9 cellular contexts compared by ENCODE assay signal in the genomic region with DNA sequence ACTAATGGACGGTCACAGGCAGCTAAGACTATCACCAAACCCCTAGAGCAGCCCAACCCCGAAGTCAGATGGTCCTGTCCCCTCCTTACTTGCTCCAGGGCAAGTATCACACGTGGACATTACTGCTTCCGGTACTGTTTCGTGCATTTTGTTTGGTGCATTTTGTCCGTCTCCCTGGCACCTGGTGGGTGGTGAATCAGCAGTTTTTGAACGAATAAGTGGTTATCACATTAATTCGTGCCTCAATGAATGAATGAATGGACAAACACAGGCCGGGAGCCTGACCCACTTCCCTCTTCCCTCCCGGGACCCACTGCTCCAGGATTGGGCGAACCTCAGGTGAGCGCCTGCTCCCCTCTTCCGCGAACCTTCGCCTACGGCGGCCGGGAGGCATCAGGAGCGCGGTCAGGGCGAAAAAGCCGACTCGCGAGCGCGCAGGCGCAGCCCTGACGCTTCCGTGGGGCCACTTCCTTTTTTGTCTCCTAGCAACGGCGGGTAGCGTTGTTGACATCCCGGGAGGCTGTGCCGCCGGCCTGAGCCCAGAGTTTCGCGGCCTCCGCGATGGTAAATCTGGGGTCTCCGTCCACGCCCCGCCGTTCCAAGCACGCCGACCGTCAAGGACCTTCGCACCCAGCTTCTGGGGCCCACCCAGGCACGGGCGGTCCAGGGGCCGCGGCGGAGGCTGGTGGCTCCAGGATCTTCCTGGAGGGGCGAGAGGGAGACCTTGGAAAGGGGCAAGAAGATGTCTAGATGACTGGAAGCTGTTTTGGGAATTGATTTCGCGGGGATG. TPM values are rescaled to one million over a fixed set of nuclear protein-coding genes. Genes with fewer than 3 reads are reported as not detected.
DNase-seq lines count a peak whose midpoint lies in the region; ATAC-seq and TF ChIP-seq lines count a peak whose summit lies in the region.
"Had no signal": no experiment of that assay in that cellular context is flagged by ENCODE, and none has a peak within 500 bp of the region (broad histone marks: within the 10 kb centered on the region; RNA-seq: fewer than 3 reads in every experiment).

A gene (plus strand): TSS at position 478 of the 790 bp plus-strand sequence. CDS start 84 bp downstream, at position 562.

- H3K27me3 Mint-ChIP-seq in naive thymus-derived CD8-positive, alpha-beta T cell = peaks cover 0 to 14% (median 5%) of the 10 kb centered on the region in 5 donors
- H3K27me3 Mint-ChIP-seq in stimulated activated memory B cell treated with anti-CD40 and anti-IgM and Interleukin-4, amounts not matched to agents 10 μg/mL and 1 μg/mL and 100 μg/mL, for 72 hours = peaks cover 13% of the 10 kb centered on the region

- peak within 1 kb of the TSS; percentile 50 to 73 for H3K4me3 ChIP-seq in Panc1 (ENCODE audit: low read depth in 2 of 2, low read length in 2 of 2)
- peak within 1 kb of the TSS; percentile 77 for H3K4me3 ChIP-seq in fibroblast of pulmonary artery (replicated peaks; ENCODE audit: low read depth, low read length)

- CTCF ChIA-PET in Panc1 (lab: Charles Lee) = no interaction called here

- no peaks in the 10 kb centered on the region for H3K27me3 ChIP-seq in Panc1 (ENCODE audit: control insufficient read depth, insufficient read depth, low read length)

- peak within 1 kb of the TSS; percentile 70 for H3K27ac ChIP-seq in Panc1 (ENCODE audit: low read length)

- H3K9me3 ChIP-seq in Panc1 (ENCODE audit: control insufficient read depth, insufficient read depth, low read depth, low read length) = no peaks in the 10 kb centered on the region

- BruUV-seq in Panc1 (replicated peaks; lab: Mats Ljungman, UMichigan) = no TSS peak

- TF ChIP-seq CTCF in Panc1 (IDR thresholded peaks at IDR 0.05) (no peak), fibroblast of pulmonary artery (IDR thresholded peaks at IDR 0.05; ENCODE audit: low read length, missing control alignments) (no peak)

- no peaks in the 10 kb centered on the region for H3K36me3 ChIP-seq in Panc1 (ENCODE audit: control insufficient read depth, insufficient read depth, low read length)

- H3K36me3 Mint-ChIP-seq in naive thymus-derived CD8-positive, alpha-beta T cell = peaks cover 0 to 3% (median 0%) of the 10 kb centered on the region in 3 donors
- H3K36me3 Mint-ChIP-seq in stimulated activated memory B cell treated with anti-CD40 and anti-IgM and Interleukin-4, amounts not matched to agents 10 μg/mL and 1 μg/mL and 100 μg/mL, for 72 hours = no peaks in the 10 kb centered on the region

- peaks cover 0 to 5% (median 0%) of the 10 kb centered on the region in 9 donors for H3K9me3 Mint-ChIP-seq in naive thymus-derived CD8-positive, alpha-beta T cell
- H3K9me3 Mint-ChIP-seq in stimulated activated memory B cell treated with anti-CD40 and anti-IgM and Interleukin-4, amounts not matched to agents 10 μg/mL and 1 μg/mL and 100 μg/mL, for 72 hours = no peaks in the 10 kb centered on the region

- intact Hi-C loops in Panc1 (cut with micrococcal nuclease; ENCODE audit: unreplicated experiment) = no loop called here

- DNase-seq in COLO668 (lab: John Stamatoyannopoulos, UW; ENCODE audit: unreplicated experiment) (peak; percentile 97), HT1080 (ENCODE audit: low read depth) (peak; percentile 93), Panc1 (ENCODE audit: low read depth, low spot score) (no peak), fibroblast of pulmonary artery (ENCODE audit: low read depth) (peak; percentile 96)
- DNase-seq in activated effector memory CD4-positive, alpha-beta T cell treated with Interleukin-2 at 50 U/mL for 16 hours = peak; percentile 90
- DNase-seq in naive thymus-derived CD8-positive, alpha-beta T cell = peak; percentile 78 to 96 (median 92)

- H3K4me3 Mint-ChIP-seq in naive thymus-derived CD8-positive, alpha-beta T cell = peak within 1 kb of the TSS; percentile 91 to 99 (median 96)
- peak within 1 kb of the TSS; percentile 95 for H3K4me3 Mint-ChIP-seq in stimulated activated memory B cell treated with anti-CD40 and anti-IgM and Interleukin-4, amounts not matched to agents 10 μg/mL and 1 μg/mL and 100 μg/mL, for 72 hours

- H3K4me1 Mint-ChIP-seq in naive thymus-derived CD8-positive, alpha-beta T cell = peaks cover 16 to 20% (median 20%) of the 10 kb centered on the region in 4 donors
- peaks cover 20% of the 10 kb centered on the region for H3K4me1 Mint-ChIP-seq in stimulated activated memory B cell treated with anti-CD40 and anti-IgM and Interleukin-4, amounts not matched to agents 10 μg/mL and 1 μg/mL and 100 μg/mL, for 72 hours

- POLR2A ChIA-PET in Panc1 (lab: Charles Lee) = no interaction called here
- POLR2A ChIA-PET in naive thymus-derived CD8-positive, alpha-beta T cell (lab: Charles Lee) = interaction anchor here (0.8 kb wide), 2 partner anchors 12 to 39 kb away, joined by 3 to 4 read pairs; no protein-coding TSS in a partner anchor

- in situ Hi-C loops in Panc1 (cut with HindIII; ENCODE audit: low pct_unique_long_range_greater_than_20kb, low sequenced_read_pairs) = no loop called here

- H3K4me1 ChIP-seq in Panc1 (ENCODE audit: control insufficient read depth, insufficient read depth, low read length) = no peaks in the 10 kb centered on the region

- ATAC-seq in GM19468 (IDR thresholded peaks at IDR 0.05; ENCODE audit: extremely low read depth, unreplicated experiment) (peak; percentile 85), Panc1 (peak; percentile 97)
- ATAC-seq in naive thymus-derived CD8-positive, alpha-beta T cell = peak; percentile 92
- peak; percentile 96 for ATAC-seq in stimulated activated memory B cell treated with anti-CD40 and anti-IgM and Interleukin-4, amounts not matched to agents 10 μg/mL and 1 μg/mL and 100 μg/mL, for 72 hours

- H3K27ac Mint-ChIP-seq in naive thymus-derived CD8-positive, alpha-beta T cell = peak within 1 kb of the TSS; percentile 93 to 99 (median 98)
- peak within 1 kb of the TSS; percentile 91 for H3K27ac Mint-ChIP-seq in stimulated activated memory B cell treated with anti-CD40 and anti-IgM and Interleukin-4, amounts not matched to agents 10 μg/mL and 1 μg/mL and 100 μg/mL, for 72 hours

RNA-seq across cellular contexts. Expression of the gene that starts here (rescaled TPM):
- not detected in 2 replicates for total RNA-seq in HT1080 (2014; rRNA removed; shearing (Covaris generic))
- polyA plus RNA-seq in HT1080 (2015; cell fraction: cytosol; rRNA removed) = not detected in 2 replicates
- not detected in 2 replicates for polyA plus RNA-seq in HT1080 (2015; cell fraction: nucleus; rRNA removed)
- not detected for total RNA-seq in Panc1 (2021; ENCODE audit: unreplicated experiment)
- polyA plus RNA-seq in Panc1 (2012; ENCODE audit: insufficient read length) = not detected
- total RNA-seq in naive thymus-derived CD8-positive, alpha-beta T cell = 1 to 10 TPM in 1 of 2 experiments, under 1 TPM in 1; 0.91 to 2.0 TPM
- polyA plus RNA-seq in naive thymus-derived CD8-positive, alpha-beta T cell = 1 to 10 TPM; 1.3 to 2.3 (median 1.9) TPM
- total RNA-seq: subcutaneous adipose tissue had no signal

Comparison
In these comparisons a context has a peak if more than half of its experiments do, and no peak if none do; other contexts are left out.
1. Peak in DNase-seq in HT1080; RNA of the gene not detected or under 1 TPM.
2. Peak in ATAC-seq, H3K4me3 ChIP-seq and H3K27ac ChIP-seq in Panc1; RNA of the gene not detected or under 1 TPM.